In the genomic region with DNA sequence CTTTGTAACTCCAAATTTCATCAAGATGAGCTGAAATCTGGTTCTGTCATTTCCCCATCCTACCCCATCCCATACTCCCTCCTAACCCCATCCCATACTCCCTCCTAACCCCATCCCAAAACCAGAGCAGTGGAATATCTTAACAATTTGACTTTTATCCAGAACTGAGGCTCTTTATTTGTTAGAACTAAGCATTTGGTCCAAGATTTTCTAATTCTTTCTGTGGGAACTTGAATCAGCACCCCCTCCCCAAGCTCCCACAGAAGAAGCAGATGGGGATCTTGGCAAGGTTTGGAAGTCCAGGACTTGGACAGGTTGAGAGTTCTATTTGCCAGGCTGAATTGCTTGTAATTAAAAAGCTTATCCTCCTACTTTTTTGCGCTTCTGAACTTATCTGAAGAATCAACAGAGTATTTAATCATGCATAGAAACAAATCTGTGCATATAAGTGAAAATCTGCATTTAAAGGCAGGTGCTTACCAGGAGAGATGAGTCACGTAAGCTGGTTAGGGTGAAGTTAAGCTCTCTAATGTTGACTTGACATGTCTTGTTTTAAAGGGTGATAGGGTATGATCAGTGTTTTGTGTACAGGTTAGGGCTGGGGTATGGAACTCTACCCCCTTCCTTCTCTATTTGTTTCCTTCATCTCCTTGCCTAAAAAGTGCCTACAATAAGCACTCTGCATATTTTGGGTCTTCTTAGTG, we compare ENCODE assay signal across 13 cellular contexts.
DNase-seq lines count a peak whose midpoint lies in the region; ATAC-seq lines count a peak whose summit lies in the region.
"Had no signal": no experiment of that assay in that cellular context is flagged by ENCODE, and none has a peak within 500 bp of the region (broad histone marks: within the 10 kb centered on the region; RNA-seq: fewer than 3 reads in every experiment).

No MANE protein-coding gene starts in this region.

- ATAC-seq in stimulated activated naive CD8-positive, alpha-beta T cell treated with anti-CD3 and anti-CD28 coated beads, Interleukin-15, amount 100 ng/mL, for 72 hours: no peak
- no peak for ATAC-seq in GM21515 (IDR thresholded peaks at IDR 0.05; ENCODE audit: unreplicated experiment)

- no peak for DNase-seq in stimulated activated naive CD8-positive, alpha-beta T cell treated with anti-CD3 and anti-CD28 coated beads, Interleukin-15, amount 100 ng/mL, for 72 hours
- DNase-seq in cerebellum (ENCODE audit: low spot score) (peak; percentile 38), midbrain (lab: John Stamatoyannopoulos, UW) (peak; percentile 69), AG08396 (ENCODE audit: low spot score) (no peak), SHP77 (lab: John Stamatoyannopoulos, UW) (no peak)
- no peak for DNase-seq in NK-92 treated with Interleukin-12 subunit alpha and Interleukin-12 subunit beta, amount 100 ng/mL, for 24 hours (lab: John Stamatoyannopoulos, UW)
- DNase-seq: activated CD4-positive, alpha-beta T cell treated with anti-CD3 and anti-CD28 coated beads, Interleukin-2, amount 50 U/mL, for 1 hour; activated CD8-positive, alpha-beta memory T cell treated with anti-CD3 and anti-CD28 coated beads, Interleukin-2, amount 50 U/mL, for 4 hours; effector CD8-positive, alpha-beta T cell had no signal

- no peaks in the 10 kb centered on the region for H3K27me3 Mint-ChIP-seq in stimulated activated naive CD8-positive, alpha-beta T cell treated with anti-CD3 and anti-CD28 coated beads, Interleukin-15, Interleukin-2, amounts not matched to agents 100 ng/mL and 50 ng/mL, for 24 hours
- no peaks in the 10 kb centered on the region for H3K27me3 Mint-ChIP-seq in stimulated activated naive CD8-positive, alpha-beta T cell treated with anti-CD3 and anti-CD28 coated beads, Interleukin-15, amount 100 ng/mL, for 72 hours
- H3K27me3 Mint-ChIP-seq: CD4-positive, CD25-positive, alpha-beta regulatory T cell; naive thymus-derived CD8-positive, alpha-beta T cell had no signal

- H3K9me3 Mint-ChIP-seq in stimulated activated naive CD8-positive, alpha-beta T cell treated with anti-CD3 and anti-CD28 coated beads, Interleukin-15, Interleukin-2, amounts not matched to agents 100 ng/mL and 50 ng/mL, for 24 hours: peaks cover 6% of the 10 kb centered on the region
- no peaks in the 10 kb centered on the region for H3K9me3 Mint-ChIP-seq in stimulated activated naive CD8-positive, alpha-beta T cell treated with anti-CD3 and anti-CD28 coated beads, Interleukin-15, amount 100 ng/mL, for 72 hours

- H3K27ac Mint-ChIP-seq in stimulated activated naive CD8-positive, alpha-beta T cell treated with anti-CD3 and anti-CD28 coated beads, Interleukin-15, Interleukin-2, amounts not matched to agents 100 ng/mL and 50 ng/mL, for 24 hours: peak overlapping the region; percentile 6
- no peak overlapping the region for H3K27ac Mint-ChIP-seq in stimulated activated naive CD8-positive, alpha-beta T cell treated with anti-CD3 and anti-CD28 coated beads, Interleukin-15, amount 100 ng/mL, for 72 hours
- H3K27ac Mint-ChIP-seq: CD4-positive, CD25-positive, alpha-beta regulatory T cell had no signal

- no peak overlapping the region for H3K4me3 Mint-ChIP-seq in stimulated activated naive CD8-positive, alpha-beta T cell treated with anti-CD3 and anti-CD28 coated beads, Interleukin-15, Interleukin-2, amounts not matched to agents 100 ng/mL and 50 ng/mL, for 24 hours
- H3K4me3 Mint-ChIP-seq in stimulated activated naive CD8-positive, alpha-beta T cell treated with anti-CD3 and anti-CD28 coated beads, Interleukin-15, amount 100 ng/mL, for 72 hours: no peak overlapping the region
- H3K4me3 Mint-ChIP-seq: CD4-positive, CD25-positive, alpha-beta regulatory T cell; naive thymus-derived CD8-positive, alpha-beta T cell had no signal

- H3K36me3 Mint-ChIP-seq in stimulated activated naive CD8-positive, alpha-beta T cell treated with anti-CD3 and anti-CD28 coated beads, Interleukin-15, Interleukin-2, amounts not matched to agents 100 ng/mL and 50 ng/mL, for 24 hours (ENCODE audit: low read depth): no peaks in the 10 kb centered on the region
- H3K36me3 Mint-ChIP-seq: CD4-positive, CD25-positive, alpha-beta regulatory T cell had no signal

- peaks cover 18% of the 10 kb centered on the region for H3K4me1 Mint-ChIP-seq in stimulated activated naive CD8-positive, alpha-beta T cell treated with anti-CD3 and anti-CD28 coated beads, Interleukin-15, Interleukin-2, amounts not matched to agents 100 ng/mL and 50 ng/mL, for 24 hours (ENCODE audit: low read depth)
- H3K4me1 Mint-ChIP-seq in stimulated activated naive CD8-positive, alpha-beta T cell treated with anti-CD3 and anti-CD28 coated beads, Interleukin-15, amount 100 ng/mL, for 72 hours: peaks cover 21% of the 10 kb centered on the region

Comparison
In these comparisons a context has a peak if more than half of its experiments do, and no peak if none do; other contexts are left out.
1. DNase-seq: peak in cerebellum (single experiment) and midbrain (single experiment); none in stimulated activated naive CD8-positive, alpha-beta T cell treated with anti-CD3 and anti-CD28 coated beads, Interleukin-15, amount 100 ng/mL, for 72 hours (0 of 2), NK-92 treated with Interleukin-12 subunit alpha and Interleukin-12 subunit beta, amount 100 ng/mL, for 24 hours (single experiment), AG08396 (single experiment) and SHP77 (0 of 2).